21 cellular contexts compared by ENCODE assay signal in genomic region chr6:37560737-37561103, GRCh38.
A peak's percentile ranks its signal among the peaks of the same experiment; 100 is the strongest.
DNase-seq lines count a peak whose midpoint lies in the region; ATAC-seq and TF ChIP-seq lines count a peak whose summit lies in the region.
"Had no signal": no experiment of that assay in that cellular context is flagged by ENCODE, and none has a peak within 500 bp of the region (broad histone marks: within the 10 kb centered on the region; RNA-seq: fewer than 3 reads in every experiment).

No MANE protein-coding gene starts in this region.

- no peak overlapping the region for H3K27ac ChIP-seq in CD4-positive, alpha-beta T cell (ENCODE audit: low read depth, low read length)
- H3K27ac ChIP-seq in Panc1 (ENCODE audit: low read length), result peak overlapping the region; percentile 45
- peak overlapping the region; percentile 88 for H3K27ac ChIP-seq in endodermal cell (ENCODE audit: low read depth, low read length)
- H3K27ac ChIP-seq: brain microvascular endothelial cell, gastroesophageal sphincter, prostate gland, tibial artery had no signal

- peaks cover 34% of the 10 kb centered on the region for H3K4me1 Mint-ChIP-seq in CD4-positive, alpha-beta T cell (ENCODE audit: low read depth)
- H3K4me1 Mint-ChIP-seq in endodermal cell (peaks cover 32% of the 10 kb centered on the region), T-cell (peaks cover 27 to 37% (median 34%) of the 10 kb centered on the region in 3 donors)
- peaks cover 20% of the 10 kb centered on the region for H3K4me1 Mint-ChIP-seq in activated CD4-positive, alpha-beta T cell treated with anti-CD3 and anti-CD28 coated beads for 36 hours
- peaks cover 9% of the 10 kb centered on the region for H3K4me1 Mint-ChIP-seq in activated T-helper 2 cell treated with anti-CD3 and anti-CD28 coated beads, Interferon-gamma antibody, Interleukin-2, Interleukin-4, amounts not matched to agents 10 μg/mL and 5 μg/mL and 100 μg/mL, durations not matched to agents 14 hours and 24 hours and 36 hours (ENCODE audit: low read depth)

- no peaks in the 10 kb centered on the region for H3K9me3 ChIP-seq in CD4-positive, alpha-beta T cell (ENCODE audit: control insufficient read depth, low read length)
- H3K9me3 ChIP-seq in Panc1 (ENCODE audit: control insufficient read depth, insufficient read depth, low read depth, low read length) (no peaks in the 10 kb centered on the region), endodermal cell (ENCODE audit: control insufficient read depth, low read length) (no peaks in the 10 kb centered on the region), neuron (ENCODE audit: low read length) (no peaks in the 10 kb centered on the region)
- H3K9me3 ChIP-seq: gastroesophageal sphincter, prostate gland, tibial artery had no signal

- peak overlapping the region; percentile 65 for H2AFZ ChIP-seq in neuron (ENCODE audit: low read depth, low read length)

- no peak overlapping the region for H3K4me3 ChIP-seq in Panc1 (ENCODE audit: low read depth in 2 of 2, low read length in 2 of 2)
- no peak overlapping the region for H3K4me3 ChIP-seq in endodermal cell (ENCODE audit: low read length)
- peak overlapping the region; percentile 38 for H3K4me3 ChIP-seq in neuron (ENCODE audit: low read length)
- H3K4me3 ChIP-seq: prostate gland, tibial artery had no signal

- no peaks in the 10 kb centered on the region for H3K9me3 Mint-ChIP-seq in CD4-positive, alpha-beta T cell
- H3K9me3 Mint-ChIP-seq in endodermal cell (no peaks in the 10 kb centered on the region), T-cell (no peaks in the 10 kb centered on the region)
- H3K9me3 Mint-ChIP-seq in activated CD4-positive, alpha-beta T cell treated with anti-CD3 and anti-CD28 coated beads for 36 hours (ENCODE audit: low read depth), result no peaks in the 10 kb centered on the region
- H3K9me3 Mint-ChIP-seq in activated T-helper 2 cell treated with anti-CD3 and anti-CD28 coated beads, Interferon-gamma antibody, Interleukin-2, Interleukin-4, amounts not matched to agents 10 μg/mL and 5 μg/mL and 100 μg/mL, durations not matched to agents 14 hours and 24 hours and 36 hours, result no peaks in the 10 kb centered on the region
- H3K9me3 Mint-ChIP-seq: activated naive CD4-positive, alpha-beta T cell treated with anti-CD3 and anti-CD28 coated beads, Interleukin-2, amount 10 ng/mL, durations not matched to agents 7 days and 5 days; T-helper 2 cell treated with Interferon-gamma antibody and Interleukin-4, amounts not matched to agents 5 μg/mL and 100 μg/mL, for 36 hours had no signal

- no TSS peak for BruUV-seq in Panc1 (replicated peaks; lab: Mats Ljungman, UMichigan)

- H3K9ac ChIP-seq in endodermal cell (ENCODE audit: extremely low read depth, low read length, poor library complexity, severe bottlenecking), result no peak overlapping the region

- whole genome bisulfite sequencing in endodermal cell (ENCODE audit: insufficient coverage in 1 of 2, insufficient read length in 1 of 2), 2 experiments, result 96 to 100% methylated on average over 1 to 3 of the region's 3 CpGs

- in situ Hi-C loops in Panc1 (cut with HindIII; ENCODE audit: low pct_unique_long_range_greater_than_20kb, low sequenced_read_pairs), result no loop called here

- peak overlapping the region; percentile 45 for H3K27ac Mint-ChIP-seq in CD4-positive, alpha-beta T cell
- H3K27ac Mint-ChIP-seq in endodermal cell (no peak overlapping the region), T-cell (no peak overlapping the region)
- H3K27ac Mint-ChIP-seq in activated CD4-positive, alpha-beta T cell treated with anti-CD3 and anti-CD28 coated beads for 36 hours, result no peak overlapping the region
- no peak overlapping the region for H3K27ac Mint-ChIP-seq in activated T-helper 2 cell treated with anti-CD3 and anti-CD28 coated beads, Interferon-gamma antibody, Interleukin-2, Interleukin-4, amounts not matched to agents 10 μg/mL and 5 μg/mL and 100 μg/mL, durations not matched to agents 14 hours and 24 hours and 36 hours
- H3K27ac Mint-ChIP-seq: activated CD8-positive, alpha-beta T cell treated with anti-CD3 and anti-CD28 coated beads, Interleukin-2, amount 10 ng/mL, durations not matched to agents 7 days and 5 days; activated naive CD4-positive, alpha-beta T cell treated with anti-CD3 and anti-CD28 coated beads, Interleukin-2, amount 10 ng/mL, durations not matched to agents 7 days and 5 days; T-helper 2 cell treated with Interferon-gamma antibody and Interleukin-4, amounts not matched to agents 5 μg/mL and 100 μg/mL, for 36 hours had no signal

- no peaks in the 10 kb centered on the region for H3K36me3 Mint-ChIP-seq in CD4-positive, alpha-beta T cell (ENCODE audit: low read depth)
- H3K36me3 Mint-ChIP-seq in endodermal cell (ENCODE audit: low read depth) (no peaks in the 10 kb centered on the region), T-cell (peaks cover 3% of the 10 kb centered on the region)
- H3K36me3 Mint-ChIP-seq in activated CD4-positive, alpha-beta T cell treated with anti-CD3 and anti-CD28 coated beads for 36 hours (ENCODE audit: low read depth), result no peaks in the 10 kb centered on the region
- no peaks in the 10 kb centered on the region for H3K36me3 Mint-ChIP-seq in activated T-helper 2 cell treated with anti-CD3 and anti-CD28 coated beads, Interferon-gamma antibody, Interleukin-2, Interleukin-4, amounts not matched to agents 10 μg/mL and 5 μg/mL and 100 μg/mL, durations not matched to agents 14 hours and 24 hours and 36 hours (ENCODE audit: low read depth)
- H3K36me3 Mint-ChIP-seq: activated naive CD4-positive, alpha-beta T cell treated with anti-CD3 and anti-CD28 coated beads, Interleukin-2, amount 10 ng/mL, durations not matched to agents 7 days and 5 days had no signal

- POLR2A ChIA-PET in CD4-positive, alpha-beta T cell (lab: Charles Lee), result interaction anchor here (1.1 to 2.2 kb wide), 2 partner anchors 44 to 128 kb away, joined by 3 to 13 read pairs; partner anchors contain the start of gene CMTR1
- POLR2A ChIA-PET in Panc1 (lab: Charles Lee), result no interaction called here
- POLR2A ChIA-PET in activated CD4-positive, alpha-beta T cell treated with anti-CD3 and anti-CD28 coated beads for 36 hours (lab: Charles Lee), result no interaction called here
- POLR2A ChIA-PET in T-cell (lab: Charles Lee), result no interaction called here

- TF ChIP-seq CTCF in CD4-positive, alpha-beta T cell (IDR thresholded peaks at IDR 0.05), result no peak
- TF ChIP-seq CTCF in Panc1 (IDR thresholded peaks at IDR 0.05) (no peak), endodermal cell (conservative IDR thresholded peaks at IDR 0.05) (no peak)

- DNase-seq in CD4-positive, alpha-beta T cell, result no peak
- DNase-seq in Panc1 (ENCODE audit: low read depth, low spot score), result no peak
- no peak for DNase-seq in endodermal cell
- DNase-seq in activated CD4-positive, alpha-beta T cell treated with anti-CD3 and anti-CD28 coated beads for 36 hours, result no peak
- no peak for DNase-seq in T-cell
- DNase-seq in activated T-helper 2 cell treated with anti-CD3 and anti-CD28 coated beads, Interferon-gamma antibody, Interleukin-2, Interleukin-4, amounts not matched to agents 10 μg/mL and 5 μg/mL and 100 μg/mL, durations not matched to agents 14 hours and 24 hours and 36 hours (ENCODE audit: low spot score), result no peak
- DNase-seq in stimulated activated naive CD8-positive, alpha-beta T cell treated with anti-CD3 and anti-CD28 coated beads, Interleukin-15, Interleukin-2, amounts not matched to agents 100 U/mL and 50 U/mL, for 24 hours, result no peak
- DNase-seq: activated CD4-positive, alpha-beta T cell treated with anti-CD3 and anti-CD28 coated beads for 4 hours; activated CD8-positive, alpha-beta T cell treated with anti-CD3 and anti-CD28 coated beads, Interleukin-2, amount 10 ng/mL, durations not matched to agents 7 days and 5 days; activated naive CD4-positive, alpha-beta T cell treated with anti-CD3 and anti-CD28 coated beads, Interleukin-2, amount 10 ng/mL, durations not matched to agents 7 days and 5 days; brain microvascular endothelial cell; NCI-H1092 treated with DMSO at 0.1 percent for 48 hours; NCI-H1694 treated with DMSO at 0.1 percent for 48 hours; NCI-H510A; stimulated activated CD8-positive, alpha-beta memory T cell treated with anti-CD3 and anti-CD28 coated beads, Interleukin-4, amount 100 ng/mL, for 48 hours; tibial artery had no signal

- no peak overlapping the region for H3K4me3 Mint-ChIP-seq in CD4-positive, alpha-beta T cell
- H3K4me3 Mint-ChIP-seq in endodermal cell, result no peak overlapping the region
- H3K4me3 Mint-ChIP-seq in activated CD4-positive, alpha-beta T cell treated with anti-CD3 and anti-CD28 coated beads for 36 hours, result no peak overlapping the region
- peak overlapping the region in 1 of 3 donors; percentile 31 for H3K4me3 Mint-ChIP-seq in T-cell
- H3K4me3 Mint-ChIP-seq in activated T-helper 2 cell treated with anti-CD3 and anti-CD28 coated beads, Interferon-gamma antibody, Interleukin-2, Interleukin-4, amounts not matched to agents 10 μg/mL and 5 μg/mL and 100 μg/mL, durations not matched to agents 14 hours and 24 hours and 36 hours (ENCODE audit: low read depth), result no peak overlapping the region
- H3K4me3 Mint-ChIP-seq: activated CD8-positive, alpha-beta T cell treated with anti-CD3 and anti-CD28 coated beads, Interleukin-2, amount 10 ng/mL, durations not matched to agents 7 days and 5 days; activated naive CD4-positive, alpha-beta T cell treated with anti-CD3 and anti-CD28 coated beads, Interleukin-2, amount 10 ng/mL, durations not matched to agents 7 days and 5 days; T-helper 2 cell treated with Interferon-gamma antibody and Interleukin-4, amounts not matched to agents 5 μg/mL and 100 μg/mL, for 36 hours had no signal

- no peaks in the 10 kb centered on the region for H3K27me3 ChIP-seq in CD4-positive, alpha-beta T cell (ENCODE audit: control insufficient read depth, insufficient read depth, low read length)
- no peaks in the 10 kb centered on the region for H3K27me3 ChIP-seq in Panc1 (ENCODE audit: control insufficient read depth, insufficient read depth, low read length)
- no peaks in the 10 kb centered on the region for H3K27me3 ChIP-seq in endodermal cell (ENCODE audit: control insufficient read depth, insufficient read depth, low read length, poor library complexity, severe bottlenecking)
- no peaks in the 10 kb centered on the region for H3K27me3 ChIP-seq in neuron (ENCODE audit: insufficient read depth, low read length)

- H3K4me1 ChIP-seq in Panc1 (ENCODE audit: control insufficient read depth, insufficient read depth, low read length) (peaks cover 50% of the 10 kb centered on the region), endodermal cell (ENCODE audit: control insufficient read depth, insufficient read depth, low read length) (peaks cover 8% of the 10 kb centered on the region), neuron (ENCODE audit: insufficient read depth, low read length) (peaks cover 56% of the 10 kb centered on the region)

- CTCF ChIA-PET in CD4-positive, alpha-beta T cell (lab: Charles Lee), result no interaction called here
- CTCF ChIA-PET in Panc1 (lab: Charles Lee), result interaction anchor here (0.6 kb wide), 1 partner anchor 1075 kb away, joined by 6 read pairs; no protein-coding TSS in a partner anchor
- CTCF ChIA-PET in activated CD4-positive, alpha-beta T cell treated with anti-CD3 and anti-CD28 coated beads for 36 hours (lab: Charles Lee), result interaction anchor here (0.7 to 0.8 kb wide), 2 partner anchors 29 to 66 kb away, joined by 3 read pairs; no protein-coding TSS in a partner anchor
- CTCF ChIA-PET in T-cell (lab: Charles Lee), result interaction anchor here in 1 of 2 donors (0.7 kb wide), 1 partner anchor 1940 kb away, joined by 5 read pairs; no protein-coding TSS in a partner anchor

- no peak for ATAC-seq in CD4-positive, alpha-beta T cell (ENCODE audit: poor library complexity)
- no peak for ATAC-seq in Panc1
- no peak for ATAC-seq in activated CD4-positive, alpha-beta T cell treated with anti-CD3 and anti-CD28 coated beads for 36 hours
- no peak for ATAC-seq in T-cell (replicated peaks in 1 of 4)
- no peak for ATAC-seq in stimulated activated naive CD8-positive, alpha-beta T cell treated with anti-CD3 and anti-CD28 coated beads, Interleukin-15, Interleukin-2, amounts not matched to agents 100 U/mL and 50 U/mL, for 24 hours
- ATAC-seq: activated CD8-positive, alpha-beta T cell treated with anti-CD3 and anti-CD28 coated beads, Interleukin-2, amount 10 ng/mL, durations not matched to agents 7 days and 5 days; sciatic nerve had no signal

- intact Hi-C loops in CD4-positive, alpha-beta T cell (cut with DNase I, micrococcal nuclease), result loop anchor here in 1 of 2 experiments (5.0 kb wide), 1 partner anchor 43 kb away; no protein-coding TSS in a partner anchor
- intact Hi-C loops in Panc1 (cut with micrococcal nuclease; ENCODE audit: unreplicated experiment), result loop anchor here (10.0 kb wide), 2 partner anchors 134 to 934 kb away; partner anchors contain the start of gene MDGA1
- intact Hi-C loops in activated CD4-positive, alpha-beta T cell treated with anti-CD3 and anti-CD28 coated beads for 36 hours (cut with DNase I, micrococcal nuclease), result no loop called here
- intact Hi-C loops in activated T-helper 2 cell treated with anti-CD3 and anti-CD28 coated beads, Interferon-gamma antibody, Interleukin-2, Interleukin-4, amounts not matched to agents 10 μg/mL and 5 μg/mL and 100 μg/mL, durations not matched to agents 14 hours and 24 hours and 36 hours (cut with micrococcal nuclease), result no loop called here

- H3K27me3 Mint-ChIP-seq in CD4-positive, alpha-beta T cell, result no peaks in the 10 kb centered on the region
- H3K27me3 Mint-ChIP-seq in endodermal cell (ENCODE audit: insufficient read depth) (peaks cover 43% of the 10 kb centered on the region), T-cell (peaks cover 0 to 1% of the 10 kb centered on the region in 2 donors)
- H3K27me3 Mint-ChIP-seq in activated CD4-positive, alpha-beta T cell treated with anti-CD3 and anti-CD28 coated beads for 36 hours, result peaks cover 9% of the 10 kb centered on the region
- H3K27me3 Mint-ChIP-seq in activated T-helper 2 cell treated with anti-CD3 and anti-CD28 coated beads, Interferon-gamma antibody, Interleukin-2, Interleukin-4, amounts not matched to agents 10 μg/mL and 5 μg/mL and 100 μg/mL, durations not matched to agents 14 hours and 24 hours and 36 hours (ENCODE audit: low read depth), result peaks cover 39% of the 10 kb centered on the region

- no peaks in the 10 kb centered on the region for H3K36me3 ChIP-seq in Panc1 (ENCODE audit: control insufficient read depth, insufficient read depth, low read length)
- H3K36me3 ChIP-seq in endodermal cell (ENCODE audit: control insufficient read depth, insufficient read depth, low read length), result no peaks in the 10 kb centered on the region
- no peaks in the 10 kb centered on the region for H3K36me3 ChIP-seq in neuron (ENCODE audit: insufficient read depth, low read length)
- H3K36me3 ChIP-seq: brain microvascular endothelial cell, gastroesophageal sphincter, prostate gland, tibial artery had no signal
